ENCODE assay signal across 27 cellular contexts in the genomic region with DNA sequence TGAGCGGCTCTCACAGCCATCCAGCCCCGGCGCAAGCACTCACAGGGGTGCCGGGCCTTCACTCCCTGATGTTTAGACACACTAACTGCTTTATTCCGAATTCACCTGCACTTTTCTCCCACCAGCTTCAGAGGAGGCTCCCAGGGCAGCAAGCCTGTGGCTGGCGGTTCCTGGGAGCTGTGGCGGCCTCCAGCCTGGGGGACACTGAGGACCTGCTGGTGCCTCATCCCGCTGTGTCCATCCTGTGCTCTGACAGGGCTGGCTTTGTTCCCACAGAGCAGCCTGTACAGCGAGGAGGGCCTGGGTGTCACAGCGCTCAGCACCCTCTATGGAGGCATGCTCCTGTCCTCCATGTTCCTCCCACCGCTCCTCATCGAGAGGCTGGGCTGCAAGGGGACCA. TPM values are rescaled to one million over a fixed set of nuclear protein-coding genes. Genes with fewer than 3 reads are reported as not detected.
"Had no signal": no experiment of that assay in that cellular context is flagged by ENCODE, and none has a peak within 500 bp of the region (broad histone marks: within the 10 kb centered on the region; RNA-seq: fewer than 3 reads in every experiment).

No MANE protein-coding gene starts in this region.

- H3K36me3 ChIP-seq: SJSA1 had no signal

- H3K4me3 ChIP-seq: SJSA1, SK-N-MC had no signal

- FAIRE-seq: HTR-8/SVneo, RCC 7860 had no signal

- H3K9me3 ChIP-seq: SJSA1 had no signal

- DNase-seq: KBM-7, MV-4-11, NCI-H1048, NCI-H1105 treated with DMSO at 0.1 percent for 48 hours, NCI-H1417 treated with DMSO at 0.1 percent for 48 hours, NCI-H146, NCI-H1694 treated with DMSO at 0.1 percent for 48 hours, NCI-H1930, NCI-H2081, NCI-H2107, NCI-H2171, NCI-H226, NCI-H446, NCI-H510A, NCI-H524 treated with DMSO at 0.1 percent for 48 hours, NCI-H69, NCI-H774, Right ventricle myocardium superior, RPMI8226, SIG-M5 had no signal

- H3K4me1 ChIP-seq: SJSA1 had no signal

- H3K27ac ChIP-seq: HL-60, SJSA1, SK-N-MC had no signal

RNA-seq across cellular contexts. Expression of gene UNC93A, which starts 3.1 kb away (rescaled TPM):
- total RNA-seq: LHCN-M2, MCF 10A, Right ventricle myocardium superior, SJSA1 had no signal

RNA-seq across cellular contexts. Expression of gene TTLL2, which starts 30.6 kb away (rescaled TPM):
- total RNA-seq: LHCN-M2, MCF 10A, Right ventricle myocardium superior, SJSA1 had no signal
